7 cellular contexts compared by ENCODE assay signal in genomic region chr22:50473855-50474671, GRCh38. TPM values are rescaled to one million over a fixed set of nuclear protein-coding genes. Genes with fewer than 3 reads are reported as not detected.
DNase-seq lines count a peak whose midpoint lies in the region; FAIRE-seq lines count a peak whose summit lies in the region.

No MANE protein-coding gene starts in this region.

- peaks cover 27% of the 10 kb centered on the region for H3K4me1 ChIP-seq in GM23248 (ENCODE audit: insufficient read depth)

- H3K79me2 ChIP-seq in GM23248 (ENCODE audit: insufficient read depth) = peaks cover 56% of the 10 kb centered on the region

- peak overlapping the region; percentile 83 for H3K9ac ChIP-seq in GM23248

- no peaks in the 10 kb centered on the region for H3F3A ChIP-seq in GM23248 (ENCODE audit: insufficient read depth)

- peak; percentile 90 for DNase-seq in GM23248
- peak; percentile 8 for DNase-seq in RCC 7860 (ENCODE audit: low spot score)
- peak; percentile 45 to 66 for DNase-seq in lung microvascular endothelial cell (ENCODE audit: low read depth in 2 of 2)
- peak in 16 of 49 donors; percentile 19 to 62 (median 39) for DNase-seq in substantia nigra (lab: John Stamatoyannopoulos, UW)
- no peak for DNase-seq in mesenteric fat pad (ENCODE audit: low spot score)
- DNase-seq in iPS-NIHi7 (ENCODE audit: extremely low spot score) = no peak

- H3K9me2 ChIP-seq in GM23248 (ENCODE audit: insufficient read depth) = no peaks in the 10 kb centered on the region

- no peaks in the 10 kb centered on the region; the same call in 1 of the 2 replicates for H4K20me1 ChIP-seq in GM23248 (ENCODE audit: insufficient read depth)

- H3K27ac ChIP-seq in GM23248 (peak overlapping the region; percentile 74), cingulate gyrus (ENCODE audit: low read depth, low read length) (peak overlapping the region; percentile 15), substantia nigra (ENCODE audit: low read depth, low read length, poor library complexity, severe bottlenecking) (peak overlapping the region; percentile 96)

- H3K4me2 ChIP-seq in GM23248 (ENCODE audit: unreplicated experiment) = peak overlapping the region; percentile 88

- no peak for FAIRE-seq in RCC 7860 (lab: Jason Lieb, UNC)

- no peaks in the 10 kb centered on the region for H3K36me3 ChIP-seq in GM23248 (ENCODE audit: low read depth)

- H2AFZ ChIP-seq in GM23248 = no peak overlapping the region

- H3K27me3 ChIP-seq in GM23248 (replicated peaks; ENCODE audit: insufficient read depth) = no peaks in the 10 kb centered on the region

- in situ Hi-C loops in GM23248 (cut with MboI) = no loop called here

- peak overlapping the region; percentile 80 for H3K4me3 ChIP-seq in GM23248

- 2% methylated on average over 32 to 58 of the region's 62 CpGs for WGBS in GM23248 (ENCODE audit: low coverage in 1 of 2, low lambda C conversion rate in 2 of 2, missing lambda C conversion rate in 2 of 2), 2 experiments

- H3K9me3 ChIP-seq in GM23248 (ENCODE audit: low read depth) = no peaks in the 10 kb centered on the region

RNA-seq across cellular contexts. Expression of gene SBF1, which starts 0.8 kb away (rescaled TPM):
- 92.0 and 93.5 TPM in 2 replicates for total RNA-seq in GM23248 (2014; rRNA removed; shearing (Covaris generic))
- 25.2 and 27.6 TPM in 2 replicates for polyA plus RNA-seq in GM23248 (2016; fragmentation: Nextera tagmentation; extraction: Ambion mirVana)
- 19.8 and 35.3 TPM in 2 replicates for total RNA-seq in lung microvascular endothelial cell
- 74.3 TPM for total RNA-seq in mesenteric fat pad

RNA-seq across cellular contexts. Expression of gene ADM2, which starts 7.3 kb away (rescaled TPM):
- total RNA-seq in GM23248 (2014; rRNA removed; shearing (Covaris generic)) = 11.4 and 15.2 TPM in 2 replicates
- polyA plus RNA-seq in GM23248 (2016; fragmentation: Nextera tagmentation; extraction: Ambion mirVana) = 11.6 and 14.0 TPM in 2 replicates
- total RNA-seq in lung microvascular endothelial cell = 0.22 and 0.99 TPM in 2 replicates
- 0.42 TPM for total RNA-seq in mesenteric fat pad

RNA-seq across cellular contexts. Expression of gene MIOX, which starts 12.6 kb away (rescaled TPM):
- not detected in 2 replicates for total RNA-seq in GM23248 (2014; rRNA removed; shearing (Covaris generic))
- polyA plus RNA-seq in GM23248 (2016; fragmentation: Nextera tagmentation; extraction: Ambion mirVana) = 0.16 TPM in 1 of 2 replicates, not detected in the other
- total RNA-seq in lung microvascular endothelial cell = not detected in 2 replicates
- total RNA-seq in mesenteric fat pad = not detected

RNA-seq across cellular contexts. Expression of gene LMF2, which starts 33.4 kb away (rescaled TPM):
- total RNA-seq in GM23248 (2014; rRNA removed; shearing (Covaris generic)) = 95.0 and 124 TPM in 2 replicates
- 101 and 106 TPM in 2 replicates for polyA plus RNA-seq in GM23248 (2016; fragmentation: Nextera tagmentation; extraction: Ambion mirVana)
- 18.7 and 27.0 TPM in 2 replicates for total RNA-seq in lung microvascular endothelial cell
- total RNA-seq in mesenteric fat pad = 57.1 TPM

RNA-seq across cellular contexts. Expression of gene NCAPH2, which starts 34.0 kb away (rescaled TPM):
- 33.8 and 61.0 TPM in 2 replicates for total RNA-seq in GM23248 (2014; rRNA removed; shearing (Covaris generic))
- polyA plus RNA-seq in GM23248 (2016; fragmentation: Nextera tagmentation; extraction: Ambion mirVana) = 27.7 and 28.6 TPM in 2 replicates
- total RNA-seq in lung microvascular endothelial cell (14.5 and 17.0 TPM in 2 replicates), mesenteric fat pad (25.0 TPM)

Comparison
In these comparisons a context has a peak if more than half of its experiments do, and no peak if none do; other contexts are left out.
1. DNase-seq: peak in GM23248 (single experiment), RCC 7860 (single experiment) and lung microvascular endothelial cell (2 of 2); none in mesenteric fat pad (single experiment) and iPS-NIHi7 (single experiment).
2. H3K27ac ChIP-seq: peak in every context shown above with its lines; median percentile 96 in substantia nigra; 74 in GM23248; 15 in cingulate gyrus.